ENCODE assay signal across 2 cellular contexts in the genomic region with DNA sequence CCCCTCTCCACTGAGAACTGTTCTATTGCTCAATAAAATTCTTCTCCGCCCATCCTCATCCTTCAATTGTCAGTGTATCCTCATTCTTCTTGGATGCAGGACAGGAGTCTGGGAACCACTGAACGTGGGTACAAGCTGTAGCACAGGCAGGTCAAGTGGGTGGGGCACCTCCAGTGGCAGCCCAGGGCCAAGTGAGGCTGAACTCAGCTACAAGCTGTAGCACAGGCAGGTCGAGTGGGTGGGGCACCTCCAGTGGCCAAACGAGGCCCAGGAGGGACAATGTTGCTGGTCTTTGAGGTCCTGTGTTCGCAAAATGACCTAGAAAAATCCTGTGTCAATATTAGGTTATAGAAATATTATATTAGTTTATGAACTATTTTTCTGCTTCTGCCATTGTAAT.
TF ChIP-seq lines count a peak whose summit lies in the region.

No MANE protein-coding gene starts in this region.

TF ChIP-seq in IMR-90, 13 proteins besides CTCF, POLR2A, EP300 and RAD21 (continued from another document):
- TF ChIP-seq ELK1 (IDR thresholded peaks at IDR 0.05; ENCODE audit: borderline replicate concordance, low read depth, low read length) (no peak), MXI1 (IDR thresholded peaks at IDR 0.05; ENCODE audit: borderline replicate concordance, low read depth, low read length) (no peak)
- TF ChIP-seq, protein P1, sequence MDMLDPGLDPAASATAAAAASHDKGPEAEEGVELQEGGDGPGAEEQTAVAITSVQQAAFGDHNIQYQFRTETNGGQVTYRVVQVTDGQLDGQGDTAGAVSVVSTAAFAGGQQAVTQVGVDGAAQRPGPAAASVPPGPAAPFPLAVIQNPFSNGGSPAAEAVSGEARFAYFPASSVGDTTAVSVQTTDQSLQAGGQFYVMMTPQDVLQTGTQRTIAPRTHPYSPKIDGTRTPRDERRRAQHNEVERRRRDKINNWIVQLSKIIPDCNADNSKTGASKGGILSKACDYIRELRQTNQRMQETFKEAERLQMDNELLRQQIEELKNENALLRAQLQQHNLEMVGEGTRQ (IDR thresholded peaks at IDR 0.05; ENCODE audit: low read depth, low read length) = no peak

TF ChIP-seq in SK-N-SH treated with all-trans-retinoic acid at 6 μM for 48 hours, 23 proteins besides CTCF, POLR2A, EP300 and RAD21 (continued from another document):
- TF ChIP-seq TSHZ2 (CRISPR knock-in tag; IDR thresholded peaks at IDR 0.05) = no peak
- no peak for TF ChIP-seq TCF4 (CRISPR knock-in tag; IDR thresholded peaks at IDR 0.05; ENCODE audit: borderline replicate concordance)
- TF ChIP-seq ZFP3 (CRISPR knock-in tag; IDR thresholded peaks at IDR 0.05) = no peak
- TF ChIP-seq, protein P2, sequence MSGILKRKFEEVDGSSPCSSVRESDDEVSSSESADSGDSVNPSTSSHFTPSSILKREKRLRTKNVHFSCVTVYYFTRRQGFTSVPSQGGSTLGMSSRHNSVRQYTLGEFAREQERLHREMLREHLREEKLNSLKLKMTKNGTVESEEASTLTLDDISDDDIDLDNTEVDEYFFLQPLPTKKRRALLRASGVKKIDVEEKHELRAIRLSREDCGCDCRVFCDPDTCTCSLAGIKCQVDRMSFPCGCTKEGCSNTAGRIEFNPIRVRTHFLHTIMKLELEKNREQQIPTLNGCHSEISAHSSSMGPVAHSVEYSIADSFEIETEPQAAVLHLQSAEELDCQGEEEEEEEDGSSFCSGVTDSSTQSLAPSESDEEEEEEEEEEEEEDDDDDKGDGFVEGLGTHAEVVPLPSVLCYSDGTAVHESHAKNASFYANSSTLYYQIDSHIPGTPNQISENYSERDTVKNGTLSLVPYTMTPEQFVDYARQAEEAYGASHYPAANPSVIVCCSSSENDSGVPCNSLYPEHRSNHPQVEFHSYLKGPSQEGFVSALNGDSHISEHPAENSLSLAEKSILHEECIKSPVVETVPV (CRISPR knock-in tag; IDR thresholded peaks at IDR 0.05) = no peak
- TF ChIP-seq SNAI2 (CRISPR knock-in tag; IDR thresholded peaks at IDR 0.05) = no peak
